ENCODE assay signal across 21 cellular contexts in the genomic region with DNA sequence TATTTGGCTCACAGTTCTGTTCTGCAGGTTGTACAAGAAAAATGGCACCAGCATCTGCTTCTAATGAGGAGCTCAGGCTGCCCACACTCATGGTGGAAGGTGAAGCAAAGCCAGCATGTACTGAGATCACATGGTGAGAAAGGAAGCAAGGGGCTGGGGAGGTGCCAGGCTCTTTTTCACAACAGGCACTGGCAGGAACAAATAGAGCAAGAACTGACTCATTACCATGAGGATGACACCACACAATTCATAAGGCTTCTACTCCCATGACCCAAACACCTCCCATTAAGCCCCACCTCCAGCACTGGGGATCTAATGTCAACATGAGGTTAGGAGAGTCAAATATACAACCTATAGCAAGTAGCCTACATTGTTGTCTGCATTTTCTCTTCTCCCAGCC.
A peak's percentile ranks its signal among the peaks of the same experiment; 100 is the strongest.
DNase-seq lines count a peak whose midpoint lies in the region; ATAC-seq, FAIRE-seq and TF ChIP-seq lines count a peak whose summit lies in the region.
"Had no signal": no experiment of that assay in that cellular context is flagged by ENCODE, and none has a peak within 500 bp of the region (broad histone marks: within the 10 kb centered on the region; RNA-seq: fewer than 3 reads in every experiment).

No MANE protein-coding gene starts in this region.

- intact Hi-C loops in kidney (cut with DNase I): no loop called here

- no peaks in the 10 kb centered on the region for H4K20me1 ChIP-seq in osteoblast (ENCODE audit: insufficient read depth, low read length)
- H4K20me1 ChIP-seq: BLaER1 treated with 17β-estradiol and CSF1 and Interleukin-3, amounts not matched to agents 10 nM and 100 nM had no signal

- peak overlapping the region in 1 of 2 experiments; percentile 19 for H3K14ac ChIP-seq in mesenchymal stem cell (ENCODE audit: low read length in 2 of 2)

- no peaks in the 10 kb centered on the region for H3K79me1 ChIP-seq in mesenchymal stem cell (replicated peaks; ENCODE audit: low read length, poor library complexity, severe bottlenecking)

- H2AFZ ChIP-seq in mesenchymal stem cell (ENCODE audit: low read depth, low read length) (no peak overlapping the region), osteoblast (ENCODE audit: low read length) (no peak overlapping the region)

- no peak overlapping the region for H2BK120ac ChIP-seq in mesenchymal stem cell (ENCODE audit: low read depth, low read length)

- H3K9me3 ChIP-seq in mesenchymal stem cell (ENCODE audit: control insufficient read depth, low read length) (no peaks in the 10 kb centered on the region), osteoblast (ENCODE audit: low read depth, low read length) (no peaks in the 10 kb centered on the region), kidney (ENCODE audit: control insufficient read depth in 1 of 2, low read length in 2 of 2) (no peaks in the 10 kb centered on the region)
- H3K9me3 ChIP-seq: BLaER1 treated with 17β-estradiol and CSF1 and Interleukin-3, amounts not matched to agents 10 nM and 100 nM; psoas muscle had no signal

- H3K79me2 ChIP-seq in osteoblast (ENCODE audit: insufficient read depth, low read length): no peaks in the 10 kb centered on the region

- H2BK5ac ChIP-seq in mesenchymal stem cell (ENCODE audit: low read depth, low read length, poor library complexity, severe bottlenecking): no peak overlapping the region

- H2AK5ac ChIP-seq in mesenchymal stem cell (ENCODE audit: low read length, severe bottlenecking): no peak overlapping the region

- H3K9ac ChIP-seq in mesenchymal stem cell (ENCODE audit: low read length): no peak overlapping the region
- H3K9ac ChIP-seq in kidney (ENCODE audit: low read length in 2 of 2): no peak overlapping the region
- H3K9ac ChIP-seq: BLaER1 treated with 17β-estradiol and CSF1 and Interleukin-3, amounts not matched to agents 10 nM and 100 nM had no signal

- H3K4me3 ChIP-seq in mesenchymal stem cell (ENCODE audit: insufficient read depth in 1 of 2, low read depth in 1 of 2, low read length in 2 of 2): no peak overlapping the region
- H3K4me3 ChIP-seq in osteoblast (ENCODE audit: insufficient read depth, low read length): no peak overlapping the region
- no peak overlapping the region for H3K4me3 ChIP-seq in kidney (ENCODE audit: low read length in 2 of 2)
- H3K4me3 ChIP-seq: BLaER1 treated with 17β-estradiol and CSF1 and Interleukin-3, amounts not matched to agents 10 nM and 100 nM; psoas muscle had no signal

- peak overlapping the region in 1 of 2 experiments; percentile 58 for H3K4ac ChIP-seq in mesenchymal stem cell (ENCODE audit: low read depth in 1 of 2, low read length in 2 of 2)

- FAIRE-seq in kidney (lab: Jason Lieb, UNC): no peak
- FAIRE-seq: H1 had no signal

- peak overlapping the region; percentile 64 for H2BK15ac ChIP-seq in mesenchymal stem cell (ENCODE audit: low read depth, poor library complexity, severe bottlenecking)

- H2BK12ac ChIP-seq in mesenchymal stem cell (ENCODE audit: low read length in 2 of 2): no peak overlapping the region

- TF ChIP-seq CTCF in osteoblast (IDR thresholded peaks at IDR 0.05; ENCODE audit: extremely low read depth, low read depth, low read length): no peak
- no peak for TF ChIP-seq CTCF in kidney (IDR thresholded peaks at IDR 0.05; ENCODE audit: borderline replicate concordance, extremely low read depth, insufficient read depth)

- H3K27ac ChIP-seq in epithelial cell of prostate (peak overlapping the region; percentile 7), mesenchymal stem cell (ENCODE audit: low read length, poor library complexity, severe bottlenecking) (no peak overlapping the region), osteoblast (ENCODE audit: low read depth, low read length) (no peak overlapping the region), kidney (ENCODE audit: low read depth in 2 of 2, low read length in 2 of 2) (no peak overlapping the region)
- H3K27ac ChIP-seq: BLaER1 treated with 17β-estradiol and CSF1 and Interleukin-3, amounts not matched to agents 10 nM and 100 nM; psoas muscle had no signal

- H3K23ac ChIP-seq in mesenchymal stem cell (ENCODE audit: low read length in 2 of 2): no peak overlapping the region

- H3K27me3 ChIP-seq in mesenchymal stem cell (ENCODE audit: control insufficient read depth in 1 of 2, insufficient read depth in 1 of 2, low read length in 2 of 2) (no peaks in the 10 kb centered on the region), osteoblast (ENCODE audit: insufficient read depth, low read length) (no peaks in the 10 kb centered on the region)
- H3K27me3 ChIP-seq: BLaER1 treated with 17β-estradiol and CSF1 and Interleukin-3, amounts not matched to agents 10 nM and 100 nM had no signal

- no peaks in the 10 kb centered on the region for H3K36me3 ChIP-seq in mesenchymal stem cell (ENCODE audit: control insufficient read depth in 1 of 2, insufficient read depth in 2 of 2, low read depth in 1 of 2, low read length in 2 of 2)
- H3K36me3 ChIP-seq in osteoblast (ENCODE audit: insufficient read depth, low read length): no peaks in the 10 kb centered on the region
- H3K36me3 ChIP-seq in kidney (ENCODE audit: control insufficient read depth in 1 of 2, insufficient read depth in 2 of 2, low read length in 2 of 2): no peaks in the 10 kb centered on the region
- H3K36me3 ChIP-seq: BLaER1 treated with 17β-estradiol and CSF1 and Interleukin-3, amounts not matched to agents 10 nM and 100 nM had no signal

- ATAC-seq in HG02610 (IDR thresholded peaks at IDR 0.05; ENCODE audit: unreplicated experiment): no peak
- ATAC-seq: psoas muscle had no signal

- no peak overlapping the region for H4K91ac ChIP-seq in mesenchymal stem cell (ENCODE audit: low read length)

- H4K8ac ChIP-seq in mesenchymal stem cell (ENCODE audit: low read length): no peak overlapping the region

- no peaks in the 10 kb centered on the region for H3K4me1 ChIP-seq in mesenchymal stem cell (ENCODE audit: control insufficient read depth, insufficient read depth, low read depth, low read length)
- H3K4me1 ChIP-seq in osteoblast (ENCODE audit: insufficient read depth, low read length): no peaks in the 10 kb centered on the region
- H3K4me1 ChIP-seq in kidney (ENCODE audit: control insufficient read depth in 1 of 2, insufficient read depth in 1 of 2, low read depth in 1 of 2, low read length in 2 of 2): no peaks in the 10 kb centered on the region
- H3K4me1 ChIP-seq: BLaER1 treated with 17β-estradiol and CSF1 and Interleukin-3, amounts not matched to agents 10 nM and 100 nM; psoas muscle had no signal

- peak; percentile 89 for DNase-seq in DMS53 (lab: John Stamatoyannopoulos, UW)
- peak; percentile 37 for DNase-seq in NCI-H226
- DNase-seq in epithelial cell of prostate (ENCODE audit: low read depth, low spot score): peak; percentile 87
- DNase-seq in mesenchymal stem cell: peak; percentile 37
- DNase-seq in osteoblast (ENCODE audit: insufficient read length, low spot score, missing footprints): no peak
- DNase-seq in kidney: no peak
- DNase-seq: activated CD4-positive, alpha-beta T cell treated with anti-CD3 and anti-CD28 coated beads for 48 hours; activated naive CD8-positive, alpha-beta T cell treated with anti-CD3 and anti-CD28 coated beads for 36 hours; activated T-cell treated with anti-CD3 and anti-CD28 coated beads, Interleukin-2, amount 50 U/mL, for 24 hours; DMS79 treated with DMSO at 0.1 percent for 48 hours; effector memory CD4-positive, alpha-beta T cell; immature natural killer cell; mesendoderm; NCI-H1930; nephron progenitor cell; psoas muscle; Right ventricle myocardium superior; T1000 had no signal

- no peak overlapping the region for H3K4me2 ChIP-seq in mesenchymal stem cell (ENCODE audit: low read length, poor library complexity, severe bottlenecking)
- no peak overlapping the region for H3K4me2 ChIP-seq in osteoblast (ENCODE audit: insufficient read depth, low read length)
- H3K4me2 ChIP-seq: BLaER1 treated with 17β-estradiol and CSF1 and Interleukin-3, amounts not matched to agents 10 nM and 100 nM had no signal

- no peak overlapping the region for H3K18ac ChIP-seq in mesenchymal stem cell (ENCODE audit: low read depth in 1 of 2, low read length in 2 of 2)

Comparison
In these comparisons a context has a peak if more than half of its experiments do, and no peak if none do; other contexts are left out.
1. DNase-seq: peak in DMS53 (single experiment), NCI-H226 (single experiment), epithelial cell of prostate (single experiment) and mesenchymal stem cell (single experiment); none in osteoblast (single experiment) and kidney (single experiment).